Comparison of ENCODE assay signal across 8 cellular contexts in the genomic region with DNA sequence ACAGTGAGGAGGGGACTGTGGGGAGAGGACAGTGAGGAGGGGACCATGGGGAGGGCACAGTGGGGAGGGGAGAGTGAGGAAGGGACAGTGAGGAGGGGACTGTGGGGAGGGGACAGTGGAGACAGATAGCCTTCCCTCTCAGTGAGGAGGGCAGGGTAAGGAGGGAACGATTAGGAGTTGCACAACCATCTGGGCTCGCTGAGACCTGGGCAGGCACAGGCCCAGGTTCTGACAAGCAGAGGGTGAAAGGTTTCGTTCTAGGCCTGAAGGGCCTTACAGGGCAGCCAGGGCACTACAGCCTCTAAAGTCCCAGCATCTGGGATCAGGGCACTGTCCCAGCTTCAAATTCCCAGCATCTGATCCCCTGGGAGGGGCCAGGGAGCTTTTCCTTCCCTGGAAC. TPM values are rescaled to one million over a fixed set of nuclear protein-coding genes. Genes with fewer than 3 reads are reported as not detected.
"Had no signal": no experiment of that assay in that cellular context is flagged by ENCODE, and none has a peak within 500 bp of the region (broad histone marks: within the 10 kb centered on the region; RNA-seq: fewer than 3 reads in every experiment).

No MANE protein-coding gene starts in this region.

RNA-seq across cellular contexts. Expression of gene HBM, which starts 2.1 kb away (rescaled TPM):
- total RNA-seq: activated CD8-positive, alpha-beta T cell treated with anti-CD3 and anti-CD28 coated beads for 36 hours; activated T-cell treated with anti-CD3 and anti-CD28 coated beads, Interleukin-2, amount 50 U/mL, for 72 hours; astrocyte; cardiac muscle cell; IMR-90; LHCN-M2; M059J; T-cell had no signal
- polyA plus RNA-seq: cardiac muscle cell, IMR-90 had no signal

RNA-seq across cellular contexts. Expression of gene HBA2, which starts 9.0 kb away (rescaled TPM):
- total RNA-seq: activated CD8-positive, alpha-beta T cell treated with anti-CD3 and anti-CD28 coated beads for 36 hours; activated T-cell treated with anti-CD3 and anti-CD28 coated beads, Interleukin-2, amount 50 U/mL, for 72 hours; IMR-90; LHCN-M2; M059J had no signal
- polyA plus RNA-seq: cardiac muscle cell, IMR-90 had no signal

RNA-seq across cellular contexts. Expression of gene HBZ, which starts 11.3 kb away (rescaled TPM):
- total RNA-seq: activated CD8-positive, alpha-beta T cell treated with anti-CD3 and anti-CD28 coated beads for 36 hours; activated T-cell treated with anti-CD3 and anti-CD28 coated beads, Interleukin-2, amount 50 U/mL, for 72 hours; astrocyte; cardiac muscle cell; IMR-90; LHCN-M2; M059J had no signal
- polyA plus RNA-seq: cardiac muscle cell, IMR-90 had no signal

RNA-seq across cellular contexts. Expression of gene HBA1, which starts 12.8 kb away (rescaled TPM):
- total RNA-seq: activated CD8-positive, alpha-beta T cell treated with anti-CD3 and anti-CD28 coated beads for 36 hours; astrocyte; cardiac muscle cell; IMR-90; LHCN-M2; M059J had no signal

RNA-seq across cellular contexts. Expression of gene HBQ1, which starts 16.6 kb away (rescaled TPM):
- total RNA-seq: activated T-cell treated with anti-CD3 and anti-CD28 coated beads, Interleukin-2, amount 50 U/mL, for 72 hours; IMR-90; M059J; T-cell had no signal
